19 cellular contexts compared by ENCODE assay signal in genomic region chr4:26384380-26385057, GRCh38.
DNase-seq lines count a peak whose midpoint lies in the region; ATAC-seq and TF ChIP-seq lines count a peak whose summit lies in the region.
"Had no signal": no experiment of that assay in that cellular context is flagged by ENCODE, and none has a peak within 500 bp of the region (broad histone marks: within the 10 kb centered on the region; RNA-seq: fewer than 3 reads in every experiment).

No MANE protein-coding gene starts in this region.

- H3K4me1 Mint-ChIP-seq in GM23338 = peaks cover 10% of the 10 kb centered on the region; the same call in 2 of the 3 replicates
- H3K4me1 Mint-ChIP-seq in central memory CD8-positive, alpha-beta T cell = peaks cover 15% of the 10 kb centered on the region
- H3K4me1 Mint-ChIP-seq in natural killer cell = peaks cover 16 to 21% of the 10 kb centered on the region in 2 donors

- peaks cover 40% of the 10 kb centered on the region for H4K20me1 ChIP-seq in GM23338 (replicated peaks; ENCODE audit: insufficient read depth)

- ATAC-seq in GM23338 = no peak
- ATAC-seq in central memory CD8-positive, alpha-beta T cell (replicated peaks; ENCODE audit: extremely low read depth, poor library complexity, severe bottlenecking) = peak; percentile 85
- ATAC-seq in natural killer cell = peak; percentile 73 to 92 (median 76)
- no peak for ATAC-seq in GM21576 (IDR thresholded peaks at IDR 0.05; ENCODE audit: unreplicated experiment)
- no peak for ATAC-seq in GM19328 (IDR thresholded peaks at IDR 0.05; ENCODE audit: unreplicated experiment)

- H3K36me3 Mint-ChIP-seq in GM23338 (ENCODE audit: low read depth) (peaks cover 30% of the 10 kb centered on the region), natural killer cell (peaks cover 19% of the 10 kb centered on the region)
- H3K36me3 Mint-ChIP-seq in central memory CD8-positive, alpha-beta T cell (ENCODE audit: insufficient read depth) = peaks cover 2% of the 10 kb centered on the region

- H3K4me2 ChIP-seq in GM23338 = no peak overlapping the region

- no peak for TF ChIP-seq CTCF in GM23338 (conservative IDR thresholded peaks at IDR 0.05; ENCODE audit: low read depth in 2 of 2)
- no peak for TF ChIP-seq CTCF in natural killer cell (IDR thresholded peaks at IDR 0.05)

- no peaks in the 10 kb centered on the region for H3K27me3 ChIP-seq in GM23338 (ENCODE audit: insufficient read depth)

- H3K4me3 ChIP-seq in GM23338 = no peak overlapping the region

- intact Hi-C loops in natural killer cell (cut with micrococcal nuclease) = no loop called here

- no peak overlapping the region for H2AFZ ChIP-seq in GM23338

- peaks cover 97% of the 10 kb centered on the region for H3K79me2 ChIP-seq in GM23338 (replicated peaks; ENCODE audit: insufficient read depth)

- H3K4me3 Mint-ChIP-seq in GM23338 (no peak overlapping the region), natural killer cell (peak overlapping the region; percentile 77)
- peak overlapping the region; percentile 43 for H3K4me3 Mint-ChIP-seq in central memory CD8-positive, alpha-beta T cell
- H3K4me3 Mint-ChIP-seq: CD14-positive monocyte had no signal

- H3K27me3 Mint-ChIP-seq in GM23338 (ENCODE audit: insufficient read depth, low read depth, poor library complexity) (peaks cover 2% of the 10 kb centered on the region), natural killer cell (ENCODE audit: low read depth in 2 of 2) (peaks cover 0 to 5% of the 10 kb centered on the region in 2 donors)
- H3K27me3 Mint-ChIP-seq in central memory CD8-positive, alpha-beta T cell = no peaks in the 10 kb centered on the region

- no peaks in the 10 kb centered on the region; the same call in 2 of the 3 replicates for H3K9me3 Mint-ChIP-seq in GM23338
- no peaks in the 10 kb centered on the region for H3K9me3 Mint-ChIP-seq in central memory CD8-positive, alpha-beta T cell
- peaks cover 0 to 3% of the 10 kb centered on the region in 2 donors for H3K9me3 Mint-ChIP-seq in natural killer cell

- no peaks in the 10 kb centered on the region for H3F3A ChIP-seq in GM23338 (replicated peaks; ENCODE audit: low read depth)

- peaks cover 5% of the 10 kb centered on the region for H3K4me1 ChIP-seq in GM23338 (ENCODE audit: insufficient read depth)

- peaks cover 13% of the 10 kb centered on the region; the same call in 1 of the 2 replicates for H3K36me3 ChIP-seq in GM23338 (ENCODE audit: insufficient read depth)

- H3K27ac Mint-ChIP-seq in GM23338 = no peak overlapping the region
- peak overlapping the region; percentile 61 for H3K27ac Mint-ChIP-seq in central memory CD8-positive, alpha-beta T cell (ENCODE audit: low read depth)
- peak overlapping the region in 1 of 2 donors; percentile 43 for H3K27ac Mint-ChIP-seq in natural killer cell
- H3K27ac Mint-ChIP-seq: CD14-positive monocyte had no signal

- no peaks in the 10 kb centered on the region for H3K9me2 ChIP-seq in GM23338 (ENCODE audit: insufficient read depth)

- H3K27ac ChIP-seq in GM23338 (ENCODE audit: low read depth) = peak overlapping the region; percentile 64; the same call in 1 of the 2 replicates

- DNase-seq in NOMO-1 treated with DMSO at 0.1 percent for 48 hours (lab: John Stamatoyannopoulos, UW; ENCODE audit: unreplicated experiment) = peak; percentile 2
- no peak for DNase-seq in NOMO-1 treated with dmso at 0.1 percent for 144 hours (lab: John Stamatoyannopoulos, UW; ENCODE audit: unreplicated experiment)
- DNase-seq in GM23338 (ENCODE audit: low spot score) = peak; percentile 47
- no peak for DNase-seq in central memory CD8-positive, alpha-beta T cell (ENCODE audit: low spot score in 2 of 2)
- DNase-seq in natural killer cell = no peak
- no peak for DNase-seq in NCI-H1048 (lab: John Stamatoyannopoulos, UW)
- DNase-seq: 8988T; COR-L47; DMS153; H7; NCI-H1105 treated with DMSO at 0.1 percent for 48 hours; NCI-H1694; NCI-H2081 treated with DMSO at 0.1 percent for 48 hours; NCI-H748 treated with DMSO at 0.1 percent for 48 hours; NK-92 treated with Interleukin-12 subunit alpha and Interleukin-12 subunit beta, amount 100 ng/mL, for 24 hours; Right ventricle myocardium superior had no signal

TF ChIP-seq in GM23338, 12 proteins besides CTCF, POLR2A, EP300 and RAD21 (continues in another document):
- TF ChIP-seq NANOG (IDR thresholded peaks at IDR 0.05; ENCODE audit: borderline replicate concordance) = no peak
- no peak for TF ChIP-seq CREB1 (CRISPR knock-in tag; IDR thresholded peaks at IDR 0.05; ENCODE audit: low read depth)
- TF ChIP-seq POLR2AphosphoS5 (IDR thresholded peaks at IDR 0.05; ENCODE audit: low read depth) = no peak
- no peak for TF ChIP-seq ETS1 (IDR thresholded peaks at IDR 0.05)
- no peak for TF ChIP-seq ZNF114 (CRISPR knock-in tag; IDR thresholded peaks at IDR 0.05)
- no peak for TF ChIP-seq STAT1 (IDR thresholded peaks at IDR 0.05; ENCODE audit: unreplicated experiment)
- TF ChIP-seq ZNF331 (CRISPR knock-in tag; IDR thresholded peaks at IDR 0.05; ENCODE audit: low read depth) = no peak
- TF ChIP-seq EZH2 (IDR thresholded peaks at IDR 0.05; ENCODE audit: low read depth, unreplicated experiment) = no peak
- TF ChIP-seq JUNB (IDR thresholded peaks at IDR 0.05; ENCODE audit: unreplicated experiment) = no peak
- no peak for TF ChIP-seq ZNF462 (CRISPR knock-in tag; IDR thresholded peaks at IDR 0.05)
- TF ChIP-seq EZH2phosphoT487 (IDR thresholded peaks at IDR 0.05; ENCODE audit: unreplicated experiment) = no peak

Comparison
In these comparisons a context has a peak if more than half of its experiments do, and no peak if none do; other contexts are left out.
1. DNase-seq: peak in NOMO-1 treated with DMSO at 0.1 percent for 48 hours (single experiment) and GM23338 (single experiment); none in NOMO-1 treated with dmso at 0.1 percent for 144 hours (single experiment), central memory CD8-positive, alpha-beta T cell (0 of 2), natural killer cell (single experiment) and NCI-H1048 (single experiment).
2. ATAC-seq: peak in central memory CD8-positive, alpha-beta T cell (single experiment) and natural killer cell (3 of 3); none in GM23338 (single experiment), GM21576 (single experiment) and GM19328 (single experiment).